In the genomic region with DNA sequence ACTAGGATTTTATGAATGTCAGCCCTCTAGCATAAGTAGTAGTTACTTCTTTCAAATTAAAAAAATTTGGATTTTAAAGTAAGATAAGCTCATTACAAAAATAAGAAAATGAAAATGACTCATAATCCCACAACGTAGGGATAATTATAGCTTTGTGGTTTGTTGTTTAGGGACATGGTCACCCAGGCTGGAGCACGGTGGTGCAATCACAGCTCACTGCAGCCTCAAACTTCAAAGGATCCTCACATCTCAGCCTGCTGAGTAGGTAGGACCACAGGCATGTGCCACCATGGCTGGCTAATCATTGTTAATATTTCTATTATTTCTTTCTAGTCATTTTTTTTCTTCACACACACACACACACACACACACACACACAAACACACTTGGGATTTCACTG, we compare ENCODE assay signal across 20 cellular contexts. TPM values are rescaled to one million over a fixed set of nuclear protein-coding genes. Genes with fewer than 3 reads are reported as not detected.
DNase-seq lines count a peak whose midpoint lies in the region; ATAC-seq and TF ChIP-seq lines count a peak whose summit lies in the region.
"Had no signal": no experiment of that assay in that cellular context is flagged by ENCODE, and none has a peak within 500 bp of the region (broad histone marks: within the 10 kb centered on the region; RNA-seq: fewer than 3 reads in every experiment).

No MANE protein-coding gene starts in this region.

- CTCF ChIA-PET in mammary epithelial cell (lab: Charles Lee; ENCODE audit: low non-redundant PET): no interaction called here

- no TSS peak for BruUV-seq in mammary epithelial cell (replicated peaks; lab: Mats Ljungman, UMichigan)

- H3K9ac ChIP-seq in mammary epithelial cell (ENCODE audit: insufficient read depth, low read length): no peak overlapping the region

- H3K79me2 ChIP-seq in mammary epithelial cell (ENCODE audit: insufficient read depth, low read length) (no peaks in the 10 kb centered on the region), osteoblast (ENCODE audit: insufficient read depth, low read length) (no peaks in the 10 kb centered on the region)

- H3K9me3 ChIP-seq in mammary epithelial cell (replicated peaks; ENCODE audit: insufficient read depth, low read length): no peaks in the 10 kb centered on the region
- no peaks in the 10 kb centered on the region for H3K9me3 ChIP-seq in osteoblast (ENCODE audit: low read depth, low read length)
- H3K9me3 ChIP-seq: esophagus squamous epithelium, HAP-1 had no signal

- H3K27me3 ChIP-seq in mammary epithelial cell (ENCODE audit: insufficient read depth, low read length) (no peaks in the 10 kb centered on the region), osteoblast (ENCODE audit: insufficient read depth, low read length) (no peaks in the 10 kb centered on the region)
- H3K27me3 ChIP-seq: esophagus squamous epithelium had no signal

- intact Hi-C loops in mammary epithelial cell (cut with micrococcal nuclease): loop anchor here (5.0 kb wide), 1 partner anchor 162 kb away; no protein-coding TSS in a partner anchor

- dilution Hi-C loops in mammary epithelial cell (cut with HindIII; ENCODE audit: low sequenced_read_pairs): no loop called here

- TF ChIP-seq CTCF in mammary epithelial cell (conservative IDR thresholded peaks at IDR 0.05 in 1 of 2, IDR thresholded peaks at IDR 0.05 in 1 of 2; ENCODE audit: extremely low read depth in 1 of 2, insufficient read depth in 1 of 2, low read depth in 1 of 2, low read length in 2 of 2): no peak
- TF ChIP-seq CTCF in osteoblast (IDR thresholded peaks at IDR 0.05; ENCODE audit: extremely low read depth, low read depth, low read length): no peak

- no peak overlapping the region for H3K4me3 ChIP-seq in mammary epithelial cell (replicated peaks in 1 of 3; ENCODE audit: insufficient read depth in 1 of 3, low read depth in 2 of 3, low read length in 3 of 3)
- no peak overlapping the region for H3K4me3 ChIP-seq in osteoblast (ENCODE audit: insufficient read depth, low read length)
- H3K4me3 ChIP-seq: esophagus squamous epithelium, HAP-1 had no signal

- WGBS in mammary epithelial cell (ENCODE audit: low coverage, missing lambda C conversion rate): 12% methylated on average over 2 of the region's 2 CpGs

- no peak for ATAC-seq in HG03139 (IDR thresholded peaks at IDR 0.05; ENCODE audit: unreplicated experiment)
- ATAC-seq: sciatic nerve; stimulated activated naive B cell treated with anti-CD40 and anti-IgM and Interleukin-4, amounts not matched to agents 10 μg/mL and 1 μg/mL and 100 μg/mL, for 72 hours had no signal

- H4K20me1 ChIP-seq in mammary epithelial cell (ENCODE audit: insufficient read depth, low read length) (no peaks in the 10 kb centered on the region), osteoblast (ENCODE audit: insufficient read depth, low read length) (no peaks in the 10 kb centered on the region)

- H3K36me3 ChIP-seq in mammary epithelial cell (ENCODE audit: insufficient read depth, low read length): no peaks in the 10 kb centered on the region
- H3K36me3 ChIP-seq in osteoblast (ENCODE audit: insufficient read depth, low read length): no peaks in the 10 kb centered on the region
- H3K36me3 ChIP-seq: esophagus squamous epithelium, HAP-1 had no signal

- H3K4me2 ChIP-seq in mammary epithelial cell (ENCODE audit: insufficient read depth, low read depth, low read length) (no peak overlapping the region), osteoblast (ENCODE audit: insufficient read depth, low read length) (peak overlapping the region; percentile 20)

- in situ Hi-C loops in mammary epithelial cell (cut with MboI; ENCODE audit: low sequenced_read_pairs in 2 of 2): no loop called here

- H3K4me1 ChIP-seq in mammary epithelial cell (ENCODE audit: insufficient read depth, low read length) (peaks cover 26% of the 10 kb centered on the region), osteoblast (ENCODE audit: insufficient read depth, low read length) (peaks cover 37% of the 10 kb centered on the region)
- H3K4me1 ChIP-seq: HAP-1 had no signal

- H3K27ac ChIP-seq in mammary epithelial cell (ENCODE audit: insufficient read depth, low read depth, low read length): no peak overlapping the region
- peak overlapping the region; percentile 20 for H3K27ac ChIP-seq in osteoblast (ENCODE audit: low read depth, low read length)
- H3K27ac ChIP-seq: esophagus squamous epithelium, HL-60 had no signal

- peak; percentile 74 for DNase-seq in H4 (ENCODE audit: low spot score)
- DNase-seq in NCI-H69 (lab: John Stamatoyannopoulos, UW): peak; percentile 13
- DNase-seq in mammary epithelial cell: peak; percentile 28
- DNase-seq in osteoblast (ENCODE audit: insufficient read length, low spot score, missing footprints): no peak
- no peak for DNase-seq in NCI-H1930 (lab: John Stamatoyannopoulos, UW)
- DNase-seq in iPS-NIHi11 (ENCODE audit: low spot score): no peak
- DNase-seq: activated CD4-positive, CD25-positive, alpha-beta regulatory T cell treated with anti-CD3 and anti-CD28 coated beads, Interleukin-2, amount 50 U/mL, for 72 hours; activated naive CD8-positive, alpha-beta T cell treated with anti-CD3 and anti-CD28 coated beads, Interleukin-2, amount 10 ng/mL, durations not matched to agents 7 days and 5 days; activated T-cell treated with anti-CD3 and anti-CD28 coated beads for 4 hours; CD4-positive, alpha-beta memory T cell; cortex of kidney; esophagus squamous epithelium; GF-D8; NCI-H2171 treated with DMSO at 0.1 percent for 48 hours; stimulated activated naive B cell treated with anti-CD40 and anti-IgM and Interleukin-4, amounts not matched to agents 10 μg/mL and 1 μg/mL and 100 μg/mL, for 72 hours had no signal

- no peak overlapping the region for H2AFZ ChIP-seq in mammary epithelial cell (ENCODE audit: low read depth, low read length)
- H2AFZ ChIP-seq in osteoblast (ENCODE audit: low read length): no peak overlapping the region

RNA-seq across cellular contexts. Expression of a gene that starts 57.6 kb away (rescaled TPM):
- total RNA-seq in H4 (2014; rRNA removed; shearing (Covaris generic)): 1.5 and 3.4 TPM in 2 replicates
- total RNA-seq in mammary epithelial cell: under 1 TPM; 0.42 to 0.50 TPM
- polyA plus RNA-seq in mammary epithelial cell: 1.0 TPM
- not detected for polyA minus RNA-seq in mammary epithelial cell
- total RNA-seq in osteoblast: not detected in 2 replicates
- total RNA-seq: activated naive CD8-positive, alpha-beta T cell treated with anti-CD3 and anti-CD28 coated beads, Interleukin-2, amount 10 ng/mL, durations not matched to agents 7 days and 5 days; CD4-positive, alpha-beta memory T cell; sciatic nerve; T-helper 1 cell treated with Interleukin-12 subunit alpha and Interleukin-12 subunit beta and Interleukin-4 antibody, amounts not matched to agents 30 ng/mL and 1 ng/mL, for 36 hours had no signal
- polyA plus RNA-seq: CD4-positive, alpha-beta memory T cell had no signal

Comparison
In these comparisons a context has a peak if more than half of its experiments do, and no peak if none do; other contexts are left out.
1. DNase-seq: peak in H4 (single experiment), NCI-H69 (single experiment) and mammary epithelial cell (single experiment); none in osteoblast (single experiment), NCI-H1930 (0 of 2) and iPS-NIHi11 (single experiment).